In the genomic region with DNA sequence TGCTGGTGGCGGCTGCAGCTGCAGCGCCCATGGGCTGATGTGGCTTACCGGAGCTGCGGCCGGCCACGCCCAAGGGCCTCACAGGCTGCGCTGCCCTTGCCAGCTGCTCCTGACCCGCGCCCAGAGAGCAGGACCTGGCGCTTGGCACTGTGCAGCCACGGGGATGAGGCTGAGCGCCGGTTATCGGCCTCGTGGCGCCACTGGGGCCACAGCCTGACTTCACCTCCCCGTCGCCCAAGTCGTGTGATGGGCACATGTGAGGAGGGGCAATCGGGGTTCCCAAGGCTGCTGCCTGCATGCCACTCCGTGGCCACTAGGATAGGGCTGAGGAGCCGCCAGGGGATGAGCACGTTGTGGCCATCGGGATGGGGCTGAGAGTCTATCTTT, we compare ENCODE assay signal across 11 cellular contexts.
DNase-seq lines count a peak whose midpoint lies in the region; ATAC-seq lines count a peak whose summit lies in the region.
"Had no signal": no experiment of that assay in that cellular context is flagged by ENCODE, and none has a peak within 500 bp of the region (broad histone marks: within the 10 kb centered on the region; RNA-seq: fewer than 3 reads in every experiment).

No MANE protein-coding gene starts in this region.

- H3K14ac ChIP-seq in neuronal stem cell (ENCODE audit: low read length): no peak overlapping the region

- peaks cover 0 to 46% (median 23%) of the 10 kb centered on the region in 3 experiments for H3K27me3 ChIP-seq in neuronal stem cell (ENCODE audit: control insufficient read depth in 3 of 3, insufficient read depth in 3 of 3, low read depth in 1 of 3, low read length in 3 of 3)

- H3K18ac ChIP-seq in neuronal stem cell (ENCODE audit: low read length): peak overlapping the region; percentile 95

- H3K23ac ChIP-seq in neuronal stem cell (ENCODE audit: low read depth, low read length, poor library complexity): peak overlapping the region; percentile 65

- H3K4me3 ChIP-seq in neuronal stem cell (ENCODE audit: low read length in 2 of 2): peak overlapping the region in 1 of 2 donors; percentile 80

- no peak overlapping the region for H3K4me3 Mint-ChIP-seq in activated T-helper 17 cell treated with anti-CD3 and anti-CD28 coated beads, Interleukin-2, amount 50 U/mL, for 72 hours

- peak overlapping the region; percentile 84 for H3K27ac ChIP-seq in KOPT-K1 (ENCODE audit: low read depth, low read length, poor library complexity, severe bottlenecking)
- H3K27ac ChIP-seq in neuronal stem cell (replicated peaks; ENCODE audit: low read length): no peak overlapping the region
- H3K27ac ChIP-seq: 22Rv1, skin epidermis had no signal

- H3K36me3 Mint-ChIP-seq in activated T-helper 17 cell treated with anti-CD3 and anti-CD28 coated beads, Interleukin-2, amount 50 U/mL, for 72 hours (ENCODE audit: low read depth): no peaks in the 10 kb centered on the region

- no peak overlapping the region for H4K8ac ChIP-seq in neuronal stem cell (ENCODE audit: low read depth, low read length)

- peak overlapping the region; percentile 98 for H3K4me2 ChIP-seq in neuronal stem cell (ENCODE audit: insufficient read depth, low read length, poor library complexity, severe bottlenecking)

- no peak overlapping the region for H2BK5ac ChIP-seq in neuronal stem cell (ENCODE audit: low read length)

- peak; percentile 47 for DNase-seq in DMS 273 (lab: John Stamatoyannopoulos, UW; ENCODE audit: unreplicated experiment)
- no peak for DNase-seq in DMS 273 treated with DMSO at 0.1 percent for 48 hours (lab: John Stamatoyannopoulos, UW)
- DNase-seq in cerebellum (ENCODE audit: low spot score): peak; percentile 12
- DNase-seq in neuronal stem cell (ENCODE audit: low spot score): no peak
- no peak for DNase-seq in NCI-H82 (lab: John Stamatoyannopoulos, UW)
- DNase-seq: activated CD4-positive, alpha-beta T cell treated with anti-CD3 and anti-CD28 coated beads for 4 hours had no signal

- H3K4me1 Mint-ChIP-seq in activated T-helper 17 cell treated with anti-CD3 and anti-CD28 coated beads, Interleukin-2, amount 50 U/mL, for 72 hours: no peaks in the 10 kb centered on the region

- no CpG with 5 or more reads among the region's 24 CpGs for WGBS in neuronal stem cell (ENCODE audit: extremely low coverage in 2 of 2, insufficient read length in 2 of 2, insufficient replicate concordance in 1 of 2), 2 donors

- H4K91ac ChIP-seq in neuronal stem cell (ENCODE audit: low read depth, low read length, poor library complexity): no peak overlapping the region

- H3K27ac Mint-ChIP-seq in activated T-helper 17 cell treated with anti-CD3 and anti-CD28 coated beads, Interleukin-2, amount 50 U/mL, for 72 hours: no peak overlapping the region

- no peak overlapping the region for H3K4ac ChIP-seq in neuronal stem cell (ENCODE audit: low read length)

- no peaks in the 10 kb centered on the region for H3K79me1 ChIP-seq in neuronal stem cell (ENCODE audit: low read depth, low read length)

- peak overlapping the region; percentile 84 for H3K9ac ChIP-seq in neuronal stem cell (ENCODE audit: low read depth, low read length, poor library complexity)

- H2BK12ac ChIP-seq in neuronal stem cell (ENCODE audit: low read length): no peak overlapping the region

- ATAC-seq in activated T-helper 17 cell treated with anti-CD3 and anti-CD28 coated beads, Interleukin-2, amount 50 U/mL, for 72 hours (replicated peaks): no peak
- ATAC-seq in HG03280 (IDR thresholded peaks at IDR 0.05; ENCODE audit: unreplicated experiment): no peak

- H2AFZ ChIP-seq in neuronal stem cell (ENCODE audit: low read length): peak overlapping the region; percentile 81

- no peak overlapping the region for H2BK120ac ChIP-seq in neuronal stem cell (ENCODE audit: low read depth, low read length)

- no peaks in the 10 kb centered on the region for H3K9me3 Mint-ChIP-seq in activated T-helper 17 cell treated with anti-CD3 and anti-CD28 coated beads, Interleukin-2, amount 50 U/mL, for 72 hours

- H3K4me1 ChIP-seq in neuronal stem cell (ENCODE audit: control insufficient read depth in 2 of 2, insufficient read depth in 1 of 2, low read depth in 1 of 2, low read length in 2 of 2): peaks cover 0 to 4% of the 10 kb centered on the region in 2 donors

- H3K36me3 ChIP-seq in KOPT-K1 (ENCODE audit: insufficient read depth, low read length) (no peaks in the 10 kb centered on the region), neuronal stem cell (replicated peaks in 1 of 2; ENCODE audit: control insufficient read depth in 2 of 2, insufficient read depth in 2 of 2, low read length in 2 of 2) (no peaks in the 10 kb centered on the region)

- H2BK15ac ChIP-seq in neuronal stem cell (ENCODE audit: low read length): peak overlapping the region; percentile 67

- H3K27me3 Mint-ChIP-seq in activated T-helper 17 cell treated with anti-CD3 and anti-CD28 coated beads, Interleukin-2, amount 50 U/mL, for 72 hours: peaks cover 26% of the 10 kb centered on the region

- H2AK5ac ChIP-seq in neuronal stem cell (ENCODE audit: low read depth, low read length): no peak overlapping the region

- H3K9me3 ChIP-seq in KOPT-K1 (ENCODE audit: insufficient read depth, low read length, poor library complexity, severe bottlenecking): no peaks in the 10 kb centered on the region
- H3K9me3 ChIP-seq in neuronal stem cell (replicated peaks in 1 of 2; ENCODE audit: control insufficient read depth in 2 of 2, insufficient read depth in 1 of 2, low read depth in 1 of 2, low read length in 2 of 2): no peaks in the 10 kb centered on the region

Comparison
In these comparisons a context has a peak if more than half of its experiments do, and no peak if none do; other contexts are left out.
1. DNase-seq: peak in DMS 273 (single experiment) and cerebellum (single experiment); none in DMS 273 treated with DMSO at 0.1 percent for 48 hours (single experiment), neuronal stem cell (single experiment) and NCI-H82 (single experiment).